In the genomic region with DNA sequence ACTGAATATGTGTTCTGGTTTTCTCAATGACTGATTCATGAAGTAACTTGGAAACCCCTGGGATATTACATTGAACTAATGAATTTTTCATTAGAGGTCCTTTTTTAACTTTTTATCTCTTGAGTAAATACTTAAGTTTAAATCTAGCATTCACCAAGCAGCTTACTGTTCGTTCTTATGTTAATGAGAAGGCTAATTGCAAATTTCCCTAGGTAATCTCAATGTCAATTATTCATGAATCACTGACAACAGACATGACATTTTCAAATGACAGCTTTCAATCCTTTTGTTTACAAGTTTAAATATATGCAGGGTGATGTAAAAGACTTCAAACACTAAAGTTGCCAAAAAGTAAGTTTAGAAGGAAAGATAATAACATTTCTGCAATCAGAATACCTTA, we compare ENCODE assay signal across 20 cellular contexts.
A peak's percentile ranks its signal among the peaks of the same experiment; 100 is the strongest.
DNase-seq lines count a peak whose midpoint lies in the region; ATAC-seq, FAIRE-seq and TF ChIP-seq lines count a peak whose summit lies in the region.
"Had no signal": no experiment of that assay in that cellular context is flagged by ENCODE, and none has a peak within 500 bp of the region (broad histone marks: within the 10 kb centered on the region; RNA-seq: fewer than 3 reads in every experiment).

No MANE protein-coding gene starts in this region.

- peaks cover 40% of the 10 kb centered on the region for H3K4me1 Mint-ChIP-seq in WTC11
- H3K4me1 Mint-ChIP-seq in activated naive CD8-positive, alpha-beta T cell treated with anti-CD3 and anti-CD28 coated beads, Interleukin-2, amount 50 U/mL, for 24 hours: no peaks in the 10 kb centered on the region
- H3K4me1 Mint-ChIP-seq: CD4-positive, alpha-beta memory T cell had no signal

- ATAC-seq in WTC11: no peak
- no peak for ATAC-seq in activated naive CD8-positive, alpha-beta T cell treated with anti-CD3 and anti-CD28 coated beads, Interleukin-2, amount 50 U/mL, for 24 hours
- ATAC-seq in GM21447 (IDR thresholded peaks at IDR 0.05; ENCODE audit: unreplicated experiment): no peak
- ATAC-seq: A549 had no signal

- peaks cover 20% of the 10 kb centered on the region for H3K36me3 Mint-ChIP-seq in WTC11
- no peaks in the 10 kb centered on the region for H3K36me3 Mint-ChIP-seq in activated naive CD8-positive, alpha-beta T cell treated with anti-CD3 and anti-CD28 coated beads, Interleukin-2, amount 50 U/mL, for 24 hours (ENCODE audit: low read depth)
- H3K36me3 Mint-ChIP-seq: CD4-positive, alpha-beta memory T cell had no signal

- peaks cover 26% of the 10 kb centered on the region for H3K9me3 Mint-ChIP-seq in WTC11
- H3K9me3 Mint-ChIP-seq in activated naive CD8-positive, alpha-beta T cell treated with anti-CD3 and anti-CD28 coated beads, Interleukin-2, amount 50 U/mL, for 24 hours: peaks cover 9% of the 10 kb centered on the region

- intact Hi-C loops in adrenal gland (cut with DNase I): no loop called here

- H3K4me1 ChIP-seq in HUES48 (ENCODE audit: control insufficient read depth, insufficient read depth, low read length) (peaks cover 32% of the 10 kb centered on the region), adrenal gland (replicated peaks in 1 of 2) (no peaks in the 10 kb centered on the region)
- H3K4me1 ChIP-seq: A549 had no signal

- no peak overlapping the region for H3K27ac Mint-ChIP-seq in WTC11
- no peak overlapping the region for H3K27ac Mint-ChIP-seq in activated naive CD8-positive, alpha-beta T cell treated with anti-CD3 and anti-CD28 coated beads, Interleukin-2, amount 50 U/mL, for 24 hours
- H3K27ac Mint-ChIP-seq: CD4-positive, alpha-beta memory T cell; HFFc6 had no signal

- no peak overlapping the region for H3K9ac ChIP-seq in HUES48 (ENCODE audit: low read depth, low read length)
- H3K9ac ChIP-seq: GM23248 had no signal

- H3K27me3 Mint-ChIP-seq in WTC11 (ENCODE audit: low read depth): no peaks in the 10 kb centered on the region
- no peaks in the 10 kb centered on the region for H3K27me3 Mint-ChIP-seq in activated naive CD8-positive, alpha-beta T cell treated with anti-CD3 and anti-CD28 coated beads, Interleukin-2, amount 50 U/mL, for 24 hours
- H3K27me3 Mint-ChIP-seq: CD4-positive, alpha-beta memory T cell had no signal

- peak overlapping the region; percentile 18; the same call in 1 of the 2 replicates for H3K4me3 Mint-ChIP-seq in WTC11
- H3K4me3 Mint-ChIP-seq in activated naive CD8-positive, alpha-beta T cell treated with anti-CD3 and anti-CD28 coated beads, Interleukin-2, amount 50 U/mL, for 24 hours: no peak overlapping the region
- H3K4me3 Mint-ChIP-seq: CD4-positive, alpha-beta memory T cell; HFFc6 had no signal

- H3K27ac ChIP-seq in HUES48 (ENCODE audit: low read depth, low read length): peak overlapping the region; percentile 16
- H3K27ac ChIP-seq in adrenal gland: no peak overlapping the region
- H3K27ac ChIP-seq: A549, GM23248 had no signal

- H3K27me3 ChIP-seq in HUES48 (ENCODE audit: control insufficient read depth, insufficient read depth, low read length) (no peaks in the 10 kb centered on the region), adrenal gland (no peaks in the 10 kb centered on the region)

- no peak overlapping the region for H3K4me3 ChIP-seq in HUES48 (ENCODE audit: low read depth, low read length)
- no peak overlapping the region for H3K4me3 ChIP-seq in adrenal gland
- H3K4me3 ChIP-seq: A549, GM23248, HAP-1 had no signal

- FAIRE-seq in D721Med (lab: Jason Lieb, UNC): peak; percentile 38
- FAIRE-seq: A549, G401.6, GM12892 had no signal

- peaks cover 5% of the 10 kb centered on the region; the same call in 1 of the 2 replicates for H3K9me3 ChIP-seq in HUES48 (ENCODE audit: control insufficient read depth, insufficient read depth, low read length)
- no peaks in the 10 kb centered on the region for H3K9me3 ChIP-seq in adrenal gland (replicated peaks in 1 of 3)
- H3K9me3 ChIP-seq: A549 had no signal

- TF ChIP-seq CTCF in D721Med (IDR thresholded peaks at IDR 0.05; ENCODE audit: insufficient read depth, missing control alignments) (no peak), WTC11 (IDR thresholded peaks at IDR 0.05) (no peak), adrenal gland (IDR thresholded peaks at IDR 0.05) (no peak)

- H3K36me3 ChIP-seq in HUES48 (ENCODE audit: control insufficient read depth, insufficient read depth, low read length) (no peaks in the 10 kb centered on the region), adrenal gland (replicated peaks in 1 of 2) (no peaks in the 10 kb centered on the region)
- H3K36me3 ChIP-seq: HAP-1 had no signal

- DNase-seq in D721Med (ENCODE audit: insufficient read length, low spot score) (no peak), WTC11 (ENCODE audit: low spot score) (no peak), adrenal gland (no peak)
- DNase-seq in activated naive CD8-positive, alpha-beta T cell treated with anti-CD3 and anti-CD28 coated beads, Interleukin-2, amount 50 U/mL, for 24 hours: no peak
- DNase-seq in activated naive CD4-positive, alpha-beta T cell treated with Interleukin-2 at 50 U/mL for 16 hours: no peak
- DNase-seq: 8988T; C1 segment of cervical spinal cord; Calu3; CD4-positive, alpha-beta memory T cell; COR-L47; DMS153; DND-41; GM23248; HFFc6 had no signal

- CTCF ChIA-PET in WTC11 (lab: Charles Lee): no interaction called here

- TF ChIP-seq POLR2A in adrenal gland (IDR thresholded peaks at IDR 0.05): no peak

- POLR2A ChIA-PET in WTC11 (lab: Charles Lee): no interaction called here

- WGBS in adrenal gland, 4 donors: 46 to 66% (median 50%) methylated on average over 1 of the region's 1 CpG

TF ChIP-seq in WTC11, 78 proteins besides CTCF, POLR2A, EP300 and RAD21 (continues in another document):
- TF ChIP-seq, protein P1, sequence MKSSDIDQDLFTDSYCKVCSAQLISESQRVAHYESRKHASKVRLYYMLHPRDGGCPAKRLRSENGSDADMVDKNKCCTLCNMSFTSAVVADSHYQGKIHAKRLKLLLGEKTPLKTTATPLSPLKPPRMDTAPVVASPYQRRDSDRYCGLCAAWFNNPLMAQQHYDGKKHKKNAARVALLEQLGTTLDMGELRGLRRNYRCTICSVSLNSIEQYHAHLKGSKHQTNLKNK (CRISPR knock-in tag; IDR thresholded peaks at IDR 0.05): no peak
- TF ChIP-seq ESRRA (CRISPR knock-in tag; IDR thresholded peaks at IDR 0.05; ENCODE audit: borderline replicate concordance) (no peak), RORB (CRISPR knock-in tag; IDR thresholded peaks at IDR 0.05) (no peak)
- TF ChIP-seq, protein P2, sequence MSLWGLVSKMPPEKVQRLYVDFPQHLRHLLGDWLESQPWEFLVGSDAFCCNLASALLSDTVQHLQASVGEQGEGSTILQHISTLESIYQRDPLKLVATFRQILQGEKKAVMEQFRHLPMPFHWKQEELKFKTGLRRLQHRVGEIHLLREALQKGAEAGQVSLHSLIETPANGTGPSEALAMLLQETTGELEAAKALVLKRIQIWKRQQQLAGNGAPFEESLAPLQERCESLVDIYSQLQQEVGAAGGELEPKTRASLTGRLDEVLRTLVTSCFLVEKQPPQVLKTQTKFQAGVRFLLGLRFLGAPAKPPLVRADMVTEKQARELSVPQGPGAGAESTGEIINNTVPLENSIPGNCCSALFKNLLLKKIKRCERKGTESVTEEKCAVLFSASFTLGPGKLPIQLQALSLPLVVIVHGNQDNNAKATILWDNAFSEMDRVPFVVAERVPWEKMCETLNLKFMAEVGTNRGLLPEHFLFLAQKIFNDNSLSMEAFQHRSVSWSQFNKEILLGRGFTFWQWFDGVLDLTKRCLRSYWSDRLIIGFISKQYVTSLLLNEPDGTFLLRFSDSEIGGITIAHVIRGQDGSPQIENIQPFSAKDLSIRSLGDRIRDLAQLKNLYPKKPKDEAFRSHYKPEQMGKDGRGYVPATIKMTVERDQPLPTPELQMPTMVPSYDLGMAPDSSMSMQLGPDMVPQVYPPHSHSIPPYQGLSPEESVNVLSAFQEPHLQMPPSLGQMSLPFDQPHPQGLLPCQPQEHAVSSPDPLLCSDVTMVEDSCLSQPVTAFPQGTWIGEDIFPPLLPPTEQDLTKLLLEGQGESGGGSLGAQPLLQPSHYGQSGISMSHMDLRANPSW (CRISPR knock-in tag; conservative IDR thresholded peaks at IDR 0.05; ENCODE audit: low read depth): no peak
- TF ChIP-seq, protein P3, sequence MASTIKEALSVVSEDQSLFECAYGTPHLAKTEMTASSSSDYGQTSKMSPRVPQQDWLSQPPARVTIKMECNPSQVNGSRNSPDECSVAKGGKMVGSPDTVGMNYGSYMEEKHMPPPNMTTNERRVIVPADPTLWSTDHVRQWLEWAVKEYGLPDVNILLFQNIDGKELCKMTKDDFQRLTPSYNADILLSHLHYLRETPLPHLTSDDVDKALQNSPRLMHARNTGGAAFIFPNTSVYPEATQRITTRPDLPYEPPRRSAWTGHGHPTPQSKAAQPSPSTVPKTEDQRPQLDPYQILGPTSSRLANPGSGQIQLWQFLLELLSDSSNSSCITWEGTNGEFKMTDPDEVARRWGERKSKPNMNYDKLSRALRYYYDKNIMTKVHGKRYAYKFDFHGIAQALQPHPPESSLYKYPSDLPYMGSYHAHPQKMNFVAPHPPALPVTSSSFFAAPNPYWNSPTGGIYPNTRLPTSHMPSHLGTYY (CRISPR knock-in tag; IDR thresholded peaks at IDR 0.05): no peak
- TF ChIP-seq, protein P4, sequence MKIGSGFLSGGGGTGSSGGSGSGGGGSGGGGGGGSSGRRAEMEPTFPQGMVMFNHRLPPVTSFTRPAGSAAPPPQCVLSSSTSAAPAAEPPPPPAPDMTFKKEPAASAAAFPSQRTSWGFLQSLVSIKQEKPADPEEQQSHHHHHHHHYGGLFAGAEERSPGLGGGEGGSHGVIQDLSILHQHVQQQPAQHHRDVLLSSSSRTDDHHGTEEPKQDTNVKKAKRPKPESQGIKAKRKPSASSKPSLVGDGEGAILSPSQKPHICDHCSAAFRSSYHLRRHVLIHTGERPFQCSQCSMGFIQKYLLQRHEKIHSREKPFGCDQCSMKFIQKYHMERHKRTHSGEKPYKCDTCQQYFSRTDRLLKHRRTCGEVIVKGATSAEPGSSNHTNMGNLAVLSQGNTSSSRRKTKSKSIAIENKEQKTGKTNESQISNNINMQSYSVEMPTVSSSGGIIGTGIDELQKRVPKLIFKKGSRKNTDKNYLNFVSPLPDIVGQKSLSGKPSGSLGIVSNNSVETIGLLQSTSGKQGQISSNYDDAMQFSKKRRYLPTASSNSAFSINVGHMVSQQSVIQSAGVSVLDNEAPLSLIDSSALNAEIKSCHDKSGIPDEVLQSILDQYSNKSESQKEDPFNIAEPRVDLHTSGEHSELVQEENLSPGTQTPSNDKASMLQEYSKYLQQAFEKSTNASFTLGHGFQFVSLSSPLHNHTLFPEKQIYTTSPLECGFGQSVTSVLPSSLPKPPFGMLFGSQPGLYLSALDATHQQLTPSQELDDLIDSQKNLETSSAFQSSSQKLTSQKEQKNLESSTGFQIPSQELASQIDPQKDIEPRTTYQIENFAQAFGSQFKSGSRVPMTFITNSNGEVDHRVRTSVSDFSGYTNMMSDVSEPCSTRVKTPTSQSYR (CRISPR knock-in tag; IDR thresholded peaks at IDR 0.05): no peak
